ENCODE assay signal across 15 cellular contexts in genomic region chr16:90083139-90083538, GRCh38. TPM values are rescaled to one million over a fixed set of nuclear protein-coding genes. Genes with fewer than 3 reads are reported as not detected.
DNase-seq lines count a peak whose midpoint lies in the region; ATAC-seq and TF ChIP-seq lines count a peak whose summit lies in the region.
"Had no signal": no experiment of that assay in that cellular context is flagged by ENCODE, and none has a peak within 500 bp of the region (broad histone marks: within the 10 kb centered on the region; RNA-seq: fewer than 3 reads in every experiment).

No MANE protein-coding gene starts in this region.

- in situ Hi-C loops in GM23248 (cut with MboI) = no loop called here

- no peaks in the 10 kb centered on the region for H4K20me1 ChIP-seq in GM23248 (ENCODE audit: insufficient read depth)

- no peaks in the 10 kb centered on the region for H3K9me2 ChIP-seq in GM23248 (ENCODE audit: insufficient read depth)

- peak overlapping the region; percentile 87 for H3K27ac Mint-ChIP-seq in activated T-helper 17 cell treated with anti-CD3 and anti-CD28 coated beads, Interleukin-2, amount 50 U/mL, for 72 hours
- peak overlapping the region; percentile 47 to 93 for H3K27ac Mint-ChIP-seq in natural killer cell treated with Interleukin-12 subunit alpha and Interleukin-12 subunit beta and Interleukin-15 and Interleukin-18, amount 100 ng/mL, for 72 hours
- H3K27ac Mint-ChIP-seq: nephron progenitor cell had no signal

- TF ChIP-seq CTCF in psoas muscle (IDR thresholded peaks at IDR 0.05) = no peak

- peaks cover 7% of the 10 kb centered on the region for H3K27me3 Mint-ChIP-seq in activated T-cell treated with anti-CD3 and anti-CD28 coated beads, Interleukin-2, amount 50 U/mL, for 4 hours (ENCODE audit: low read depth)
- peaks cover 3% of the 10 kb centered on the region for H3K27me3 Mint-ChIP-seq in activated T-helper 17 cell treated with anti-CD3 and anti-CD28 coated beads, Interleukin-2, amount 50 U/mL, for 72 hours
- H3K27me3 Mint-ChIP-seq in natural killer cell treated with Interleukin-12 subunit alpha and Interleukin-12 subunit beta and Interleukin-15 and Interleukin-18, amount 100 ng/mL, for 72 hours = peaks cover 2 to 16% of the 10 kb centered on the region in 2 donors

- H3K79me2 ChIP-seq in GM23248 (ENCODE audit: insufficient read depth) = no peaks in the 10 kb centered on the region

- H3K27me3 ChIP-seq in GM23248 (replicated peaks; ENCODE audit: insufficient read depth) = no peaks in the 10 kb centered on the region
- peaks cover 0 to 10% (median 0%) of the 10 kb centered on the region in 3 donors for H3K27me3 ChIP-seq in psoas muscle (ENCODE audit: insufficient read depth in 3 of 3, low read length in 2 of 3)

- H3K9ac ChIP-seq in GM23248 = no peak overlapping the region

- H2AFZ ChIP-seq in GM23248 = peak overlapping the region; percentile 95; the same call in 1 of the 2 replicates

- H3K4me1 Mint-ChIP-seq in activated T-cell treated with anti-CD3 and anti-CD28 coated beads, Interleukin-2, amount 50 U/mL, for 4 hours (ENCODE audit: low read depth) = peaks cover 10% of the 10 kb centered on the region
- H3K4me1 Mint-ChIP-seq in activated T-helper 17 cell treated with anti-CD3 and anti-CD28 coated beads, Interleukin-2, amount 50 U/mL, for 72 hours = peaks cover 5% of the 10 kb centered on the region
- H3K4me1 Mint-ChIP-seq in natural killer cell treated with Interleukin-12 subunit alpha and Interleukin-12 subunit beta and Interleukin-15 and Interleukin-18, amount 100 ng/mL, for 72 hours (ENCODE audit: low read depth in 2 of 2) = peaks cover 8% of the 10 kb centered on the region in 2 donors

- H3K9me3 Mint-ChIP-seq in activated T-cell treated with anti-CD3 and anti-CD28 coated beads, Interleukin-2, amount 50 U/mL, for 4 hours = no peaks in the 10 kb centered on the region
- no peaks in the 10 kb centered on the region for H3K9me3 Mint-ChIP-seq in activated T-helper 17 cell treated with anti-CD3 and anti-CD28 coated beads, Interleukin-2, amount 50 U/mL, for 72 hours
- H3K9me3 Mint-ChIP-seq in natural killer cell treated with Interleukin-12 subunit alpha and Interleukin-12 subunit beta and Interleukin-15 and Interleukin-18, amount 100 ng/mL, for 72 hours = no peaks in the 10 kb centered on the region

- no peak overlapping the region for H3K4me2 ChIP-seq in GM23248 (ENCODE audit: unreplicated experiment)

- H3K27ac ChIP-seq in GM23248 = no peak overlapping the region
- H3K27ac ChIP-seq in psoas muscle = no peak overlapping the region
- H3K27ac ChIP-seq: WERI-Rb-1 had no signal

- H3F3A ChIP-seq in GM23248 (ENCODE audit: insufficient read depth) = no peaks in the 10 kb centered on the region

- DNase-seq in activated T-cell treated with anti-CD3 and anti-CD28 coated beads, Interleukin-2, amount 50 U/mL, for 4 hours = no peak
- no peak for DNase-seq in activated T-cell treated with anti-CD3 and anti-CD28 coated beads for 4 hours
- DNase-seq in GM23248 = no peak
- no peak for DNase-seq in natural killer cell treated with Interleukin-12 subunit alpha and Interleukin-12 subunit beta and Interleukin-15 and Interleukin-18, amount 100 ng/mL, for 72 hours (ENCODE audit: low spot score)
- DNase-seq in Ammon's horn (ENCODE audit: low spot score) = no peak
- no peak for DNase-seq in psoas muscle
- DNase-seq: activated effector memory CD4-positive, alpha-beta T cell treated with anti-CD3 and anti-CD28 coated beads, Interleukin-2, amount 50 U/mL, for 16 hours; effector memory CD4-positive, alpha-beta T cell; nephron progenitor cell; WERI-Rb-1 had no signal

- H3K9me3 ChIP-seq in GM23248 (ENCODE audit: low read depth) (no peaks in the 10 kb centered on the region), psoas muscle (no peaks in the 10 kb centered on the region)

- ATAC-seq in activated T-cell treated with anti-CD3 and anti-CD28 coated beads, Interleukin-2, amount 50 U/mL, for 4 hours = peak; percentile 32 to 49
- peak; percentile 71 for ATAC-seq in activated T-helper 17 cell treated with anti-CD3 and anti-CD28 coated beads, Interleukin-2, amount 50 U/mL, for 72 hours (replicated peaks)
- ATAC-seq in natural killer cell treated with Interleukin-12 subunit alpha and Interleukin-12 subunit beta and Interleukin-15 and Interleukin-18, amount 100 ng/mL, for 72 hours = peak in 1 of 2 donors; percentile 53
- ATAC-seq in GM21717 (IDR thresholded peaks at IDR 0.05; ENCODE audit: unreplicated experiment) = no peak
- ATAC-seq in psoas muscle = no peak

- H3K4me3 Mint-ChIP-seq in activated T-cell treated with anti-CD3 and anti-CD28 coated beads, Interleukin-2, amount 50 U/mL, for 4 hours = peak overlapping the region; percentile 84
- H3K4me3 Mint-ChIP-seq in activated T-helper 17 cell treated with anti-CD3 and anti-CD28 coated beads, Interleukin-2, amount 50 U/mL, for 72 hours = peak overlapping the region; percentile 89
- peak overlapping the region; percentile 86 for H3K4me3 Mint-ChIP-seq in natural killer cell treated with Interleukin-12 subunit alpha and Interleukin-12 subunit beta and Interleukin-15 and Interleukin-18, amount 100 ng/mL, for 72 hours

- no peaks in the 10 kb centered on the region for H3K36me3 Mint-ChIP-seq in activated T-cell treated with anti-CD3 and anti-CD28 coated beads, Interleukin-2, amount 50 U/mL, for 4 hours (ENCODE audit: insufficient read depth)
- H3K36me3 Mint-ChIP-seq in activated T-helper 17 cell treated with anti-CD3 and anti-CD28 coated beads, Interleukin-2, amount 50 U/mL, for 72 hours (ENCODE audit: low read depth) = no peaks in the 10 kb centered on the region
- H3K36me3 Mint-ChIP-seq in natural killer cell treated with Interleukin-12 subunit alpha and Interleukin-12 subunit beta and Interleukin-15 and Interleukin-18, amount 100 ng/mL, for 72 hours = no peaks in the 10 kb centered on the region

- no peaks in the 10 kb centered on the region for H3K36me3 ChIP-seq in GM23248 (ENCODE audit: low read depth)
- no peaks in the 10 kb centered on the region for H3K36me3 ChIP-seq in psoas muscle (ENCODE audit: insufficient read depth in 1 of 2, low read depth in 1 of 2)
- H3K36me3 ChIP-seq: WERI-Rb-1 had no signal

- H3K4me1 ChIP-seq in GM23248 (ENCODE audit: insufficient read depth) (no peaks in the 10 kb centered on the region), psoas muscle (no peaks in the 10 kb centered on the region)

- WGBS in GM23248 (ENCODE audit: low coverage in 1 of 2, low lambda C conversion rate in 2 of 2, missing lambda C conversion rate in 2 of 2), 2 experiments = 85 to 94% methylated on average over 8 of the region's 8 CpGs
- WGBS in psoas muscle, 3 donors = 88 to 96% (median 93%) methylated on average over 8 of the region's 8 CpGs

- intact Hi-C loops in psoas muscle (cut with DNase I) = no loop called here

- no peak overlapping the region for H3K4me3 ChIP-seq in GM23248
- no peak overlapping the region for H3K4me3 ChIP-seq in psoas muscle

RNA-seq across cellular contexts. Expression of gene PRDM7, which starts 6.0 kb away (rescaled TPM):
- not detected for total RNA-seq in activated T-cell treated with anti-CD3 and anti-CD28 coated beads, Interleukin-2, amount 50 U/mL, for 4 hours
- not detected in 2 replicates for total RNA-seq in GM23248 (2014; rRNA removed; shearing (Covaris generic))
- polyA plus RNA-seq in GM23248 (2016; fragmentation: Nextera tagmentation; extraction: Ambion mirVana) (not detected in 2 replicates), psoas muscle (not detected)
- total RNA-seq in activated T-helper 17 cell treated with anti-CD3 and anti-CD28 coated beads, Interleukin-2, amount 50 U/mL, for 72 hours = under 1 TPM in 1 of 2 donors, not detected in 1; 0.13 TPM
- total RNA-seq in natural killer cell treated with Interleukin-12 subunit alpha and Interleukin-12 subunit beta and Interleukin-15 and Interleukin-18, amount 100 ng/mL, for 72 hours = not detected
- not detected for total RNA-seq in psoas muscle
- total RNA-seq: HT1080, lower leg skin, ureter had no signal

Comparison
In these comparisons a context has a peak if more than half of its experiments do, and no peak if none do; other contexts are left out.
1. ATAC-seq: peak in activated T-cell treated with anti-CD3 and anti-CD28 coated beads, Interleukin-2, amount 50 U/mL, for 4 hours (2 of 2) and activated T-helper 17 cell treated with anti-CD3 and anti-CD28 coated beads, Interleukin-2, amount 50 U/mL, for 72 hours (single experiment); none in GM21717 (single experiment) and psoas muscle (0 of 4).
2. Peak in every context shown above with its lines, with median percentiles within 50 percentile points of each other: H3K4me3 Mint-ChIP-seq.